25 cellular contexts compared by ENCODE assay signal in genomic region chr6:144602523-144603180, GRCh38.
DNase-seq lines count a peak whose midpoint lies in the region; ATAC-seq, FAIRE-seq and TF ChIP-seq lines count a peak whose summit lies in the region.
"Had no signal": no experiment of that assay in that cellular context is flagged by ENCODE, and none has a peak within 500 bp of the region (broad histone marks: within the 10 kb centered on the region; RNA-seq: fewer than 3 reads in every experiment).

No MANE protein-coding gene starts in this region.

- H3K36me3 ChIP-seq in DND-41 (ENCODE audit: insufficient read depth, low read length) (peaks cover 6% of the 10 kb centered on the region), H7 (replicated peaks; ENCODE audit: control insufficient read depth, insufficient read depth, low read length) (no peaks in the 10 kb centered on the region; the same call in 1 of the 2 replicates)
- H3K36me3 ChIP-seq: adrenal gland, BE2C, ovary, Peyer's patch, right atrium auricular region, SJCRH30, thoracic aorta, WERI-Rb-1 had no signal

- no peak overlapping the region for H3K27ac ChIP-seq in DND-41 (ENCODE audit: low read length)
- H3K27ac ChIP-seq: adrenal gland, ovary, Peyer's patch, right atrium auricular region, SJCRH30, thoracic aorta, WERI-Rb-1 had no signal

- H3K27me3 Mint-ChIP-seq in activated CD8-positive, alpha-beta T cell treated with anti-CD3 and anti-CD28 coated beads for 36 hours = no peaks in the 10 kb centered on the region
- H3K27me3 Mint-ChIP-seq in effector memory CD8-positive, alpha-beta T cell = no peaks in the 10 kb centered on the region

- no peaks in the 10 kb centered on the region for H4K20me1 ChIP-seq in DND-41 (ENCODE audit: insufficient read depth, low read length)

- TF ChIP-seq CTCF in DND-41 (IDR thresholded peaks at IDR 0.05; ENCODE audit: borderline replicate concordance, extremely low read depth, low read length, poor library complexity, severe bottlenecking) = no peak
- TF ChIP-seq CTCF in activated CD8-positive, alpha-beta T cell treated with anti-CD3 and anti-CD28 coated beads for 36 hours (IDR thresholded peaks at IDR 0.05) = no peak

- no peak for TF ChIP-seq POLR2A in H54 (IDR thresholded peaks at IDR 0.05; ENCODE audit: low read depth, low read length)

- peaks cover 44% of the 10 kb centered on the region for H3K4me1 Mint-ChIP-seq in activated CD8-positive, alpha-beta T cell treated with anti-CD3 and anti-CD28 coated beads for 36 hours (ENCODE audit: low read depth)
- peaks cover 26 to 60% of the 10 kb centered on the region in 2 donors for H3K4me1 Mint-ChIP-seq in effector memory CD8-positive, alpha-beta T cell (ENCODE audit: low read depth in 2 of 2)

- peaks cover 8% of the 10 kb centered on the region for H3K9me3 Mint-ChIP-seq in activated CD8-positive, alpha-beta T cell treated with anti-CD3 and anti-CD28 coated beads for 36 hours
- H3K9me3 Mint-ChIP-seq in effector memory CD8-positive, alpha-beta T cell = no peaks in the 10 kb centered on the region

- no peak overlapping the region for H3K4me3 ChIP-seq in DND-41 (ENCODE audit: low read depth in 1 of 2, low read length in 2 of 2)
- no peak overlapping the region for H3K4me3 ChIP-seq in H7 (ENCODE audit: insufficient read depth, low read depth, low read length)
- H3K4me3 ChIP-seq: adrenal gland, ovary, Peyer's patch, right atrium auricular region, SJCRH30, thoracic aorta had no signal

- H3K27me3 ChIP-seq in DND-41 (ENCODE audit: insufficient read depth, low read length, poor library complexity) (no peaks in the 10 kb centered on the region), H7 (ENCODE audit: control insufficient read depth, insufficient read depth, low read length) (no peaks in the 10 kb centered on the region)
- H3K27me3 ChIP-seq: adrenal gland, BE2C, ovary, Peyer's patch, right atrium auricular region, SJCRH30 had no signal

- H3K36me3 Mint-ChIP-seq in activated CD8-positive, alpha-beta T cell treated with anti-CD3 and anti-CD28 coated beads for 36 hours (ENCODE audit: low read depth) = peaks cover 12% of the 10 kb centered on the region
- peaks cover 5% of the 10 kb centered on the region for H3K36me3 Mint-ChIP-seq in effector memory CD8-positive, alpha-beta T cell (ENCODE audit: insufficient read depth)

- H3K4me3 Mint-ChIP-seq in activated CD8-positive, alpha-beta T cell treated with anti-CD3 and anti-CD28 coated beads for 36 hours = no peak overlapping the region
- H3K4me3 Mint-ChIP-seq in effector memory CD8-positive, alpha-beta T cell = peak overlapping the region; percentile 8 to 54

- no peaks in the 10 kb centered on the region for H3K9me3 ChIP-seq in DND-41 (ENCODE audit: insufficient read depth, low read length, severe bottlenecking)
- H3K9me3 ChIP-seq: BE2C, ovary, SJCRH30, thoracic aorta had no signal

- peak; percentile 6 to 17 for DNase-seq in activated CD4-positive, alpha-beta T cell treated with anti-CD3 and anti-CD28 coated beads for 4 hours
- DNase-seq in activated CD4-positive, alpha-beta T cell treated with anti-CD3 and anti-CD28 coated beads for 48 hours = no peak
- DNase-seq in DND-41 (peak; percentile 16), H7 (no peak), H54 (ENCODE audit: insufficient read length, low spot score) (no peak), MV-4-11 (lab: John Stamatoyannopoulos, UW) (no peak)
- peak; percentile 44 for DNase-seq in activated CD8-positive, alpha-beta T cell treated with anti-CD3 and anti-CD28 coated beads for 36 hours
- no peak for DNase-seq in effector memory CD8-positive, alpha-beta T cell
- DNase-seq: activated CD8-positive, alpha-beta memory T cell treated with anti-CD3 and anti-CD28 coated beads, Interleukin-2, amount 50 U/mL, for 48 hours; adrenal gland; BE2C; Calu3; EL; erythroblast; foreskin melanocyte; hippocampal formation; NCI-H446 treated with DMSO at 0.1 percent for 48 hours; ovary; Peyer's patch; SJCRH30; stimulated activated CD4-positive, alpha-beta T cell treated with anti-CD3 and anti-CD28 coated beads, Interleukin-12 subunit alpha, Interleukin-12 subunit beta, amount 100 ng/mL, for 4 hours; WERI-Rb-1 had no signal

- H3K4me1 ChIP-seq in DND-41 (ENCODE audit: insufficient read depth, low read length) = peaks cover 15% of the 10 kb centered on the region
- H3K4me1 ChIP-seq: Peyer's patch, right atrium auricular region, SJCRH30 had no signal

- H3K4me2 ChIP-seq in DND-41 (ENCODE audit: insufficient read depth, low read length) = no peak overlapping the region

- H2AFZ ChIP-seq in DND-41 (ENCODE audit: low read depth, low read length) = no peak overlapping the region

- no peak for FAIRE-seq in H54 (lab: Jason Lieb, UNC)
- FAIRE-seq: keratinocyte had no signal

- no peak overlapping the region for H3K9ac ChIP-seq in DND-41 (ENCODE audit: low read depth, low read length)

- ATAC-seq in DND-41 (ENCODE audit: insufficient read depth, low read depth) = peak; percentile 83
- peak; percentile 82 for ATAC-seq in activated CD8-positive, alpha-beta T cell treated with anti-CD3 and anti-CD28 coated beads for 36 hours
- peak; percentile 73 for ATAC-seq in effector memory CD8-positive, alpha-beta T cell (replicated peaks)

- intact Hi-C loops in activated CD8-positive, alpha-beta T cell treated with anti-CD3 and anti-CD28 coated beads for 36 hours (cut with micrococcal nuclease) = no loop called here

- POLR2A ChIA-PET in activated CD8-positive, alpha-beta T cell treated with anti-CD3 and anti-CD28 coated beads for 36 hours (lab: Charles Lee) = interaction anchor here (0.6 kb wide), 1 partner anchor 243 kb away, joined by 4 read pairs; no protein-coding TSS in a partner anchor

- peaks cover 76% of the 10 kb centered on the region for H3K79me2 ChIP-seq in DND-41 (ENCODE audit: insufficient read depth, low read length)

- CTCF ChIA-PET in activated CD8-positive, alpha-beta T cell treated with anti-CD3 and anti-CD28 coated beads for 36 hours (lab: Charles Lee) = interaction anchor here (1.0 kb wide), 1 partner anchor 17 kb away, joined by 3 read pairs; no protein-coding TSS in a partner anchor

- no peak overlapping the region for H3K27ac Mint-ChIP-seq in activated CD8-positive, alpha-beta T cell treated with anti-CD3 and anti-CD28 coated beads for 36 hours
- H3K27ac Mint-ChIP-seq in effector memory CD8-positive, alpha-beta T cell = no peak overlapping the region

Comparison
In these comparisons a context has a peak if more than half of its experiments do, and no peak if none do; other contexts are left out.
1. DNase-seq: peak in activated CD4-positive, alpha-beta T cell treated with anti-CD3 and anti-CD28 coated beads for 4 hours (2 of 2), DND-41 (single experiment) and activated CD8-positive, alpha-beta T cell treated with anti-CD3 and anti-CD28 coated beads for 36 hours (single experiment); none in activated CD4-positive, alpha-beta T cell treated with anti-CD3 and anti-CD28 coated beads for 48 hours (single experiment), effector memory CD8-positive, alpha-beta T cell (0 of 3), H7 (single experiment), H54 (single experiment) and MV-4-11 (single experiment).
2. Peak in every context shown above with its lines, with median percentiles within 50 percentile points of each other: ATAC-seq.